In genomic region chr19:4831351-4832340, GRCh38 we compare ENCODE assay signal across 8 cellular contexts.
DNase-seq lines count a peak whose midpoint lies in the region; ATAC-seq and FAIRE-seq lines count a peak whose summit lies in the region.

Gene TICAM1, minus strand, starts transcription at chr19:4831712. Its CDS starts 13,335 bp downstream, at chr19:4818377.

- peak; percentile 89 for FAIRE-seq in GM19239 (lab: Jason Lieb, UNC)

- peak within 1 kb of the TSS; percentile 80 to 100 (median 90) for H3K4me2 ChIP-seq in BLaER1 treated with 17β-estradiol and CSF1 and Interleukin-3, amounts not matched to agents 10 nM and 100 nM

- peak within 1 kb of the TSS; percentile 80 to 98 (median 88) for H3K4me3 ChIP-seq in BLaER1 treated with 17β-estradiol and CSF1 and Interleukin-3, amounts not matched to agents 10 nM and 100 nM

- peak within 1 kb of the TSS; percentile 79 to 95 (median 89) for H3K9ac ChIP-seq in BLaER1 treated with 17β-estradiol and CSF1 and Interleukin-3, amounts not matched to agents 10 nM and 100 nM

- H3K27me3 ChIP-seq in BLaER1 treated with 17β-estradiol and CSF1 and Interleukin-3, amounts not matched to agents 10 nM and 100 nM: no peaks in the 10 kb centered on the region

- H3K9me3 ChIP-seq in BLaER1 treated with 17β-estradiol and CSF1 and Interleukin-3, amounts not matched to agents 10 nM and 100 nM (replicated peaks in 1 of 11): no peaks in the 10 kb centered on the region

- peak within 1 kb of the TSS; percentile 80 to 93 (median 84) for H3K27ac ChIP-seq in BLaER1 treated with 17β-estradiol and CSF1 and Interleukin-3, amounts not matched to agents 10 nM and 100 nM
- H3K27ac ChIP-seq in caudate nucleus (ENCODE audit: low read depth, low read length): peak within 1 kb of the TSS; percentile 83

- peak; percentile 93 to 94 for ATAC-seq in activated CD4-positive, CD25-positive, alpha-beta regulatory T cell treated with anti-CD3 and anti-CD28 coated beads, Interleukin-2, amount 50 U/mL, for 24 hours

- DNase-seq in GM19239 (ENCODE audit: insufficient read length, low spot score): no peak
- DNase-seq in HuH-7.5 (ENCODE audit: low spot score): peak; percentile 59
- peak in 29 of 61 donors; percentile 1 to 61 (median 23) for DNase-seq in caudate nucleus (lab: John Stamatoyannopoulos, UW)
- DNase-seq in kidney tubule cell (ENCODE audit: low spot score): peak; percentile 87
- DNase-seq in stimulated activated CD4-positive, alpha-beta T cell treated with anti-CD3 and anti-CD28 coated beads, Interleukin-2, amount 100 ng/mL, for 24 hours: peak; percentile 83 to 85
- no peak for DNase-seq in globus pallidus (ENCODE audit: low spot score)

- peaks cover 30 to 48% (median 38%) of the 10 kb centered on the region in 10 experiments for H3K4me1 ChIP-seq in BLaER1 treated with 17β-estradiol and CSF1 and Interleukin-3, amounts not matched to agents 10 nM and 100 nM

- peaks cover 0 to 13% (median 0%) of the 10 kb centered on the region in 11 experiments; a peak in 4 of 22 replicates for H3K36me3 ChIP-seq in BLaER1 treated with 17β-estradiol and CSF1 and Interleukin-3, amounts not matched to agents 10 nM and 100 nM

- peaks cover 3 to 43% (median 21%) of the 10 kb centered on the region in 11 experiments; a peak in 14 of 22 replicates for H4K20me1 ChIP-seq in BLaER1 treated with 17β-estradiol and CSF1 and Interleukin-3, amounts not matched to agents 10 nM and 100 nM

Comparison
In these comparisons a context has a peak if more than half of its experiments do, and no peak if none do; other contexts are left out.
1. DNase-seq: peak in HuH-7.5 (single experiment), kidney tubule cell (single experiment) and stimulated activated CD4-positive, alpha-beta T cell treated with anti-CD3 and anti-CD28 coated beads, Interleukin-2, amount 100 ng/mL, for 24 hours (2 of 2); none in GM19239 (single experiment) and globus pallidus (single experiment).